13 cellular contexts compared by ENCODE assay signal in genomic region chr14:68942281-68943035, GRCh38. TPM values are rescaled to one million over a fixed set of nuclear protein-coding genes. Genes with fewer than 3 reads are reported as not detected.
DNase-seq lines count a peak whose midpoint lies in the region; ATAC-seq, FAIRE-seq and TF ChIP-seq lines count a peak whose summit lies in the region.
"Had no signal": no experiment of that assay in that cellular context is flagged by ENCODE, and none has a peak within 500 bp of the region (broad histone marks: within the 10 kb centered on the region; RNA-seq: fewer than 3 reads in every experiment).

No MANE protein-coding gene starts in this region.

- H3K9me3 Mint-ChIP-seq in nephron: no peaks in the 10 kb centered on the region
- H3K9me3 Mint-ChIP-seq: activated CD4-positive, alpha-beta memory T cell treated with anti-CD3 and anti-CD28 coated beads, Interleukin-2, amount 10 ng/mL, durations not matched to agents 7 days and 5 days had no signal

- H3K4me1 ChIP-seq in ACC112 (ENCODE audit: control insufficient read depth, insufficient read depth, low read length, unreplicated experiment) (peaks cover 95% of the 10 kb centered on the region), HUES64 (ENCODE audit: insufficient read depth, low read length) (peaks cover 53% of the 10 kb centered on the region), breast epithelium (peaks cover 22 to 72% of the 10 kb centered on the region in 2 donors)

- no peak for FAIRE-seq in GM12891 (lab: Jason Lieb, UNC)
- FAIRE-seq: GM12892, small intestine had no signal

- H3K36me3 ChIP-seq in ACC112 (ENCODE audit: insufficient read depth, low read length) (no peaks in the 10 kb centered on the region), HUES64 (ENCODE audit: insufficient read depth, low read length) (no peaks in the 10 kb centered on the region), breast epithelium (no peaks in the 10 kb centered on the region)
- H3K36me3 ChIP-seq: lower lobe of right lung had no signal

- H3K27ac ChIP-seq in ACC112 (ENCODE audit: low read depth, low read length) (peak overlapping the region; percentile 60), HUES64 (ENCODE audit: low read depth, low read length) (peak overlapping the region; percentile 56), breast epithelium (peak overlapping the region; percentile 83 to 85)
- H3K27ac ChIP-seq: lower lobe of right lung had no signal

- H2AFZ ChIP-seq in ACC112 (ENCODE audit: low read length, unreplicated experiment): no peak overlapping the region

- H3K4me3 ChIP-seq in ACC112 (ENCODE audit: low read depth, low read length): no peak overlapping the region
- no peak overlapping the region for H3K4me3 ChIP-seq in HUES64 (ENCODE audit: low read length)
- H3K4me3 ChIP-seq in breast epithelium: no peak overlapping the region
- H3K4me3 ChIP-seq: lower lobe of right lung had no signal

- H3K9ac ChIP-seq in HUES64 (ENCODE audit: low read depth, low read length): no peak overlapping the region

- intact Hi-C loops in breast epithelium (cut with DNase I; ENCODE audit: low total_unique reads): no loop called here

- TF ChIP-seq POLR2A in breast epithelium (IDR thresholded peaks at IDR 0.05): no peak
- TF ChIP-seq POLR2A in GM12891 (IDR thresholded peaks at IDR 0.05; ENCODE audit: low read depth, low read length): no peak

- no peaks in the 10 kb centered on the region for H3K9me3 ChIP-seq in HUES64 (ENCODE audit: insufficient read depth, low read depth, low read length)
- no peaks in the 10 kb centered on the region for H3K9me3 ChIP-seq in breast epithelium
- H3K9me3 ChIP-seq: lower lobe of right lung had no signal

- H3K27me3 ChIP-seq in ACC112 (ENCODE audit: insufficient read depth, low read length) (no peaks in the 10 kb centered on the region), HUES64 (ENCODE audit: insufficient read depth, low read length) (no peaks in the 10 kb centered on the region), breast epithelium (no peaks in the 10 kb centered on the region)

- DNase-seq in breast epithelium (ENCODE audit: low spot score in 2 of 2) (no peak), GM12891 (ENCODE audit: insufficient read length, low spot score) (no peak)
- no peak for DNase-seq in stimulated activated naive CD4-positive, alpha-beta T cell treated with Interleukin-2 at 50 U/mL for 16 hours (lab: John Stamatoyannopoulos, UW)
- DNase-seq in NK-92 treated with Interleukin-12 subunit alpha and Interleukin-12 subunit beta, amount 100 ng/mL, for 24 hours (lab: John Stamatoyannopoulos, UW): no peak
- DNase-seq: activated CD4-positive, alpha-beta memory T cell treated with anti-CD3 and anti-CD28 coated beads, Interleukin-2, amount 10 ng/mL, durations not matched to agents 7 days and 5 days; amygdala; lower lobe of right lung; small intestine had no signal

- ATAC-seq in GM21367 (IDR thresholded peaks at IDR 0.05; ENCODE audit: unreplicated experiment): no peak
- ATAC-seq: lower lobe of right lung had no signal

- H3K27ac Mint-ChIP-seq in nephron: peak overlapping the region; percentile 72 to 87 (median 82)
- H3K27ac Mint-ChIP-seq: activated CD4-positive, alpha-beta memory T cell treated with anti-CD3 and anti-CD28 coated beads, Interleukin-2, amount 10 ng/mL, durations not matched to agents 7 days and 5 days had no signal

- WGBS in HUES64: 82% methylated on average over 14 of the region's 14 CpGs

- no peaks in the 10 kb centered on the region for H3K27me3 Mint-ChIP-seq in nephron (ENCODE audit: low read depth)
- H3K27me3 Mint-ChIP-seq: activated CD4-positive, alpha-beta memory T cell treated with anti-CD3 and anti-CD28 coated beads, Interleukin-2, amount 10 ng/mL, durations not matched to agents 7 days and 5 days had no signal

- peaks cover 96% of the 10 kb centered on the region for H3K79me2 ChIP-seq in ACC112 (ENCODE audit: control insufficient read depth, insufficient read depth, low read length, unreplicated experiment)

- peaks cover 94% of the 10 kb centered on the region for H3K4me1 Mint-ChIP-seq in nephron

- H3K4me3 Mint-ChIP-seq in nephron: peak overlapping the region in 1 of 3 experiments; percentile 36
- H3K4me3 Mint-ChIP-seq: activated CD4-positive, alpha-beta memory T cell treated with anti-CD3 and anti-CD28 coated beads, Interleukin-2, amount 10 ng/mL, durations not matched to agents 7 days and 5 days had no signal

- TF ChIP-seq CTCF in breast epithelium (IDR thresholded peaks at IDR 0.05) (no peak), nephron (IDR thresholded peaks at IDR 0.05; ENCODE audit: unreplicated experiment in 3 of 3) (no peak)

- H3K36me3 Mint-ChIP-seq in nephron (ENCODE audit: low read depth): no peaks in the 10 kb centered on the region

TF ChIP-seq in GM12891, 5 proteins besides CTCF, POLR2A, EP300 and RAD21:
- TF ChIP-seq POLR2AphosphoS5 (IDR thresholded peaks at IDR 0.05; ENCODE audit: low read depth, low read length) (no peak), POU2F2 (IDR thresholded peaks at IDR 0.05; ENCODE audit: low read depth, low read length) (no peak), SPI1 (IDR thresholded peaks at IDR 0.05; ENCODE audit: low read depth, low read length) (no peak), PAX5 (IDR thresholded peaks at IDR 0.05; ENCODE audit: insufficient read depth, low read length, severe bottlenecking) (no peak), TAF1 (IDR thresholded peaks at IDR 0.05; ENCODE audit: low read depth, low read length) (no peak)

RNA-seq across cellular contexts. Expression of gene ACTN1, which starts 36.6 kb away (rescaled TPM):
- 156 TPM for polyA plus RNA-seq in HUES64 (2013, experiment 1 of 2)
- 157 TPM for polyA plus RNA-seq in HUES64 (2013, experiment 2 of 2)
- 100 to 1,000 TPM in 2 of 3 donors, 10 to 100 TPM in 1; 75.0 to 295 (median 290) TPM for total RNA-seq in breast epithelium
- 1.3 TPM for polyA plus RNA-seq in GM12891 (2012; ENCODE audit: low read depth, missing spikeins)
